Comparison of ENCODE assay signal across 23 cellular contexts in the genomic region with DNA sequence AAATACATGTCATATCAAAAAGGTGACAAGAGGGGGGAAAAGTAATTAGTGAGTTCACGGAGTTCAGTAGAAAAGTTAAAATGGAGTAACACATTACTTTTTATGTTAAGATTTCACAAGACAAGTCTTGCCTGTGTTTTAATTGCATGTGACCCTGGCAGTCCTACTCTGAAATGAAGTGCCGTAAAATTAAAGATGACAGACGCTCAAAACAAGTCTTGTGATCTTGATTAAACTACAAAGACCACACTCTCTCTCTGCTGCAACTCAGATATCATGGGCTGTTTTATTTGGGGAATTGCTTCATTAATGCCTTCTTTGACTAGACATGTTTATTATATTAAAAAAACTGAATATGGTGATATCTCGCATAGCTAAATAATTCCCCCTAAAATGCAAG.
"Had no signal": no experiment of that assay in that cellular context is flagged by ENCODE, and none has a peak within 500 bp of the region (broad histone marks: within the 10 kb centered on the region; RNA-seq: fewer than 3 reads in every experiment).

No MANE protein-coding gene starts in this region.

- ATAC-seq: esophagus mucosa; foreskin keratinocyte; gastrocnemius medialis; heart right ventricle; left cardiac atrium; left lung; left ventricle myocardium superior; lower lobe of right lung; mucosa of descending colon; naive thymus-derived CD8-positive, alpha-beta T cell had no signal

- DNase-seq: dermis blood vessel endothelial cell; dorsolateral prefrontal cortex; effector CD4-positive, alpha-beta T cell; effector memory CD4-positive, alpha-beta T cell; erythroblast; esophagus squamous epithelium; foreskin keratinocyte; gastrocnemius medialis; glutamatergic neuron; head of caudate nucleus; heart right ventricle; hippocampal formation; left cardiac atrium; left lung; left ventricle myocardium superior; lower lobe of right lung; mesenchymal stem cell; mucosa of descending colon; naive B cell; naive thymus-derived CD8-positive, alpha-beta T cell had no signal

- H3K4me1 ChIP-seq: esophagus squamous epithelium, foreskin keratinocyte, gastrocnemius medialis, heart right ventricle, left lung, lower lobe of right lung had no signal

- H3K27ac ChIP-seq: coronary artery, dorsolateral prefrontal cortex, epithelial cell of prostate, esophagus squamous epithelium, foreskin keratinocyte, gastrocnemius medialis, heart right ventricle, left lung, lower lobe of right lung had no signal

- H3K4me3 ChIP-seq: coronary artery, dorsolateral prefrontal cortex, esophagus squamous epithelium, gastrocnemius medialis, heart right ventricle, left lung, lower lobe of right lung, mucosa of descending colon had no signal

- H3K9me3 ChIP-seq: esophagus squamous epithelium, gastrocnemius medialis, heart right ventricle, left lung, lower lobe of right lung, mucosa of descending colon had no signal

- H3K36me3 ChIP-seq: esophagus squamous epithelium, gastrocnemius medialis, heart right ventricle, left lung, lower lobe of right lung had no signal

- H3K27me3 ChIP-seq: dorsolateral prefrontal cortex, esophagus squamous epithelium, foreskin keratinocyte, gastrocnemius medialis, heart right ventricle, left lung had no signal
